2 cellular contexts compared by ENCODE assay signal in genomic region chr7:73844131-73844547, GRCh38.
TF ChIP-seq lines count a peak whose summit lies in the region.

No MANE protein-coding gene starts in this region.

TF ChIP-seq in IMR-90, 13 proteins besides CTCF, POLR2A, EP300 and RAD21:
- TF ChIP-seq RFX5 (IDR thresholded peaks at IDR 0.05; ENCODE audit: low read depth, low read length) (no peak), FOS (IDR thresholded peaks at IDR 0.05; ENCODE audit: low read depth, low read length) (no peak), SMC3 (IDR thresholded peaks at IDR 0.05; ENCODE audit: low read depth, low read length) (no peak), MAZ (IDR thresholded peaks at IDR 0.05; ENCODE audit: borderline replicate concordance, low read depth, low read length) (no peak), NFE2L2 (IDR thresholded peaks at IDR 0.05; ENCODE audit: low read depth, low read length) (no peak), BHLHE40 (IDR thresholded peaks at IDR 0.05; ENCODE audit: low read depth, low read length) (no peak)
- TF ChIP-seq, protein P1, sequence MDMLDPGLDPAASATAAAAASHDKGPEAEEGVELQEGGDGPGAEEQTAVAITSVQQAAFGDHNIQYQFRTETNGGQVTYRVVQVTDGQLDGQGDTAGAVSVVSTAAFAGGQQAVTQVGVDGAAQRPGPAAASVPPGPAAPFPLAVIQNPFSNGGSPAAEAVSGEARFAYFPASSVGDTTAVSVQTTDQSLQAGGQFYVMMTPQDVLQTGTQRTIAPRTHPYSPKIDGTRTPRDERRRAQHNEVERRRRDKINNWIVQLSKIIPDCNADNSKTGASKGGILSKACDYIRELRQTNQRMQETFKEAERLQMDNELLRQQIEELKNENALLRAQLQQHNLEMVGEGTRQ (IDR thresholded peaks at IDR 0.05; ENCODE audit: low read depth, low read length), result no peak
- TF ChIP-seq, protein P2, sequence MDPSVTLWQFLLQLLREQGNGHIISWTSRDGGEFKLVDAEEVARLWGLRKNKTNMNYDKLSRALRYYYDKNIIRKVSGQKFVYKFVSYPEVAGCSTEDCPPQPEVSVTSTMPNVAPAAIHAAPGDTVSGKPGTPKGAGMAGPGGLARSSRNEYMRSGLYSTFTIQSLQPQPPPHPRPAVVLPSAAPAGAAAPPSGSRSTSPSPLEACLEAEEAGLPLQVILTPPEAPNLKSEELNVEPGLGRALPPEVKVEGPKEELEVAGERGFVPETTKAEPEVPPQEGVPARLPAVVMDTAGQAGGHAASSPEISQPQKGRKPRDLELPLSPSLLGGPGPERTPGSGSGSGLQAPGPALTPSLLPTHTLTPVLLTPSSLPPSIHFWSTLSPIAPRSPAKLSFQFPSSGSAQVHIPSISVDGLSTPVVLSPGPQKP (IDR thresholded peaks at IDR 0.05; ENCODE audit: borderline replicate concordance, low read depth, low read length), result no peak

TF ChIP-seq in GM12878, 131 proteins besides CTCF, POLR2A, EP300 and RAD21:
- TF ChIP-seq DPF2 (IDR thresholded peaks at IDR 0.05), result no peak
- TF ChIP-seq BACH1 (IDR thresholded peaks at IDR 0.05; ENCODE audit: borderline replicate concordance), result no peak
- TF ChIP-seq HDAC6 (IDR thresholded peaks at IDR 0.05; ENCODE audit: unreplicated experiment), result no peak
- TF ChIP-seq ZNF274 (IDR thresholded peaks at IDR 0.05; ENCODE audit: insufficient read depth, insufficient read length), result no peak
- TF ChIP-seq EZH2 (IDR thresholded peaks at IDR 0.05; ENCODE audit: borderline replicate concordance, control insufficient read depth, low read depth, low read length), result no peak
